Comparison of ENCODE assay signal across 16 cellular contexts in the genomic region with DNA sequence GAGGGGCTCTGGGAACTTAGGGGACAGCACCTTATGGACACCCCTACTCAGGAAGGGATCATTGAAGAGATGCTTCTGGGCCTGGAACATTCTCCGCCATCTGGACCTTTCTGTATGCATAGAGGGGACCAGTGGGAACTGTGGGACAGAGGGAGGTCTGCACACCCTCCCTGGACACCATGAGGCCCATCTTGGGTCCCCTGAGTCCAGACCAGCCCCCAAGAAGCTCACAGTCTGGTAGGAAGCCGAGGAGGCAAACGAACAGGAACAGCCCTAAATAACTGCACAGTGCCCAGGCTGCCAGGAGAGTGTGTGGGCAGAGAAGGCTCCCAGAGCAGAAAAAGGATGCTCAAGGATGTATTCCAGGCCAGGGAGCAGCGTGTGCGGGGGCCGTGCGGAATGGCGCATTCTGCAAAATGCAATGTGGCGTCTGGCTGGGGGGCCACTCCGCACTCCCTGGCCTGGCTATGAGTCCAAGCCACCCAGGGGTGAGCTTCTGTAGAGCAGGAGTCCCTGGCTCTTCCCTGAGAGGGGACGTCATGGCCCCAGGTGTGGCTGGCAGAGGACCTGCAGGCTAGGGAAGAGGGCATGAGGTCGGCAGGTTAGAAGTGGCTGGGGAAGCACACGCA. TPM values are rescaled to one million over a fixed set of nuclear protein-coding genes. Genes with fewer than 3 reads are reported as not detected.
DNase-seq lines count a peak whose midpoint lies in the region; ATAC-seq and TF ChIP-seq lines count a peak whose summit lies in the region.
"Had no signal": no experiment of that assay in that cellular context is flagged by ENCODE, and none has a peak within 500 bp of the region (broad histone marks: within the 10 kb centered on the region; RNA-seq: fewer than 3 reads in every experiment).

No MANE protein-coding gene starts in this region.

- peaks cover 4% of the 10 kb centered on the region for H3K4me1 Mint-ChIP-seq in MCF 10A (ENCODE audit: insufficient read depth, unreplicated experiment)

- no peaks in the 10 kb centered on the region for H3F3A ChIP-seq in SU-DHL-6 (ENCODE audit: insufficient read depth)

- H3K9me3 ChIP-seq in SU-DHL-6 (ENCODE audit: insufficient read depth, low read length) = no peaks in the 10 kb centered on the region
- no peaks in the 10 kb centered on the region for H3K9me3 ChIP-seq in left lung
- H3K9me3 ChIP-seq: breast epithelium, tibial artery had no signal

- no peaks in the 10 kb centered on the region for H3K36me3 ChIP-seq in SU-DHL-6 (ENCODE audit: low read length)
- no peaks in the 10 kb centered on the region for H3K36me3 ChIP-seq in left lung
- H3K36me3 ChIP-seq: breast epithelium, tibial artery had no signal

- H3K4me3 ChIP-seq in SU-DHL-6 (ENCODE audit: insufficient read depth, low read length, poor library complexity, severe bottlenecking) = no peak overlapping the region
- no peak overlapping the region for H3K4me3 ChIP-seq in left lung
- H3K4me3 ChIP-seq: breast epithelium, tibial artery had no signal

- intact Hi-C loops in left lung (cut with DNase I) = no loop called here
- intact Hi-C loops in MCF 10A (cut with micrococcal nuclease) = no loop called here

- no peak overlapping the region for H3K27ac Mint-ChIP-seq in MCF 10A (ENCODE audit: low read depth, unreplicated experiment)
- H3K27ac Mint-ChIP-seq: mesothelial cell of epicardium had no signal

- no peaks in the 10 kb centered on the region for H3K9me2 ChIP-seq in SU-DHL-6 (replicated peaks; ENCODE audit: insufficient read depth, low read length)

- ATAC-seq in left lung (no peak), HG02798 (IDR thresholded peaks at IDR 0.05; ENCODE audit: poor library complexity, unreplicated experiment) (no peak)

- H2AFZ ChIP-seq in SU-DHL-6 (ENCODE audit: low read depth, low read length, severe bottlenecking) = no peak overlapping the region

- no peaks in the 10 kb centered on the region for H3K79me2 ChIP-seq in SU-DHL-6 (ENCODE audit: insufficient read depth, low read length)

- peaks cover 0 to 20% of the 10 kb centered on the region in 2 donors for H3K4me1 ChIP-seq in left lung

- no peaks in the 10 kb centered on the region for H3K27me3 Mint-ChIP-seq in MCF 10A (ENCODE audit: insufficient read depth, unreplicated experiment)

- peak; percentile 39 for DNase-seq in activated effector memory CD4-positive, alpha-beta T cell treated with anti-CD3 and anti-CD28 coated beads, Interleukin-2, amount 50 U/mL, for 16 hours
- no peak for DNase-seq in activated effector memory CD4-positive, alpha-beta T cell treated with Interleukin-2 at 50 U/mL for 16 hours
- peak; percentile 43 for DNase-seq in superior temporal gyrus (ENCODE audit: extremely low spot score)
- no peak for DNase-seq in left lung
- no peak for DNase-seq in MCF 10A (ENCODE audit: unreplicated experiment)
- DNase-seq: activated CD4-positive, CD25-positive, alpha-beta regulatory T cell treated with anti-CD3 and anti-CD28 coated beads, Interleukin-2, amount 50 U/mL, for 72 hours; foreskin fibroblast; MV-4-11; stimulated activated CD4-positive, alpha-beta T cell treated with anti-CD3 and anti-CD28 coated beads, Interleukin-12 subunit alpha, Interleukin-12 subunit beta, amount 100 ng/mL, for 4 hours; SW 1271 had no signal

- no peaks in the 10 kb centered on the region for H3K36me3 Mint-ChIP-seq in MCF 10A (ENCODE audit: insufficient read depth, unreplicated experiment)
- H3K36me3 Mint-ChIP-seq: mesothelial cell of epicardium had no signal

- no peaks in the 10 kb centered on the region for H3K9me3 Mint-ChIP-seq in MCF 10A (ENCODE audit: unreplicated experiment)
- H3K9me3 Mint-ChIP-seq: mesothelial cell of epicardium had no signal

- TF ChIP-seq CTCF in SU-DHL-6 (IDR thresholded peaks at IDR 0.05; ENCODE audit: insufficient read depth, low read length, poor library complexity, severe bottlenecking) = no peak
- TF ChIP-seq CTCF in left lung (IDR thresholded peaks at IDR 0.05) = no peak
- TF ChIP-seq CTCF in MCF 10A (IDR thresholded peaks at IDR 0.05; ENCODE audit: unreplicated experiment) = no peak

- CTCF ChIA-PET in MCF 10A (lab: Yijun Ruan, JAX) = interaction anchor here (0.6 to 1.3 kb wide), 5 partner anchors 72 to 672 kb away, joined by 3 to 6 read pairs (median 4); no protein-coding TSS in a partner anchor

- BruUV-seq in MCF 10A (replicated peaks; lab: Mats Ljungman, UMichigan) = no TSS peak

- POLR2A ChIA-PET in MCF 10A (lab: Yijun Ruan, JAX) = no interaction called here

- H3K27me3 ChIP-seq in SU-DHL-6 (ENCODE audit: low read length) = no peaks in the 10 kb centered on the region
- H3K27me3 ChIP-seq in layer of hippocampus (ENCODE audit: control insufficient read depth, insufficient read depth, low read length) = no peaks in the 10 kb centered on the region
- H3K27me3 ChIP-seq in left lung = peaks cover 0 to 3% of the 10 kb centered on the region in 2 donors

- no peaks in the 10 kb centered on the region for H4K20me1 ChIP-seq in SU-DHL-6 (ENCODE audit: low read depth, low read length)

- H3K27ac ChIP-seq in SU-DHL-6 (ENCODE audit: low read depth, low read length) = no peak overlapping the region
- peak overlapping the region; percentile 43 for H3K27ac ChIP-seq in layer of hippocampus (ENCODE audit: low read depth, low read length)
- no peak overlapping the region for H3K27ac ChIP-seq in left lung
- H3K27ac ChIP-seq: tibial artery had no signal

- peak overlapping the region; percentile 1 for H3K4me2 ChIP-seq in SU-DHL-6 (ENCODE audit: low read depth, low read length, poor library complexity, severe bottlenecking)

- no peak overlapping the region for H3K4me3 Mint-ChIP-seq in MCF 10A (ENCODE audit: unreplicated experiment)
- H3K4me3 Mint-ChIP-seq: mesothelial cell of epicardium had no signal

- H3K9ac ChIP-seq in SU-DHL-6 (ENCODE audit: low read length) = no peak overlapping the region

RNA-seq across cellular contexts. Expression of gene KLF13, which starts 24.5 kb away (rescaled TPM):
- total RNA-seq in left lung (100 to 1,000 TPM; 110 to 116 TPM), MCF 10A (2022) (83.1 and 110 TPM in 2 replicates)

Comparison
In these comparisons a context has a peak if more than half of its experiments do, and no peak if none do; other contexts are left out.
1. DNase-seq: peak in activated effector memory CD4-positive, alpha-beta T cell treated with anti-CD3 and anti-CD28 coated beads, Interleukin-2, amount 50 U/mL, for 16 hours (single experiment) and superior temporal gyrus (single experiment); none in activated effector memory CD4-positive, alpha-beta T cell treated with Interleukin-2 at 50 U/mL for 16 hours (single experiment), left lung (0 of 2) and MCF 10A (single experiment).